In genomic region chr5:170149206-170149515, GRCh38 we compare ENCODE assay signal across 28 cellular contexts. TPM values are rescaled to one million over a fixed set of nuclear protein-coding genes. Genes with fewer than 3 reads are reported as not detected.
"Had no signal": no experiment of that assay in that cellular context is flagged by ENCODE, and none has a peak within 500 bp of the region (broad histone marks: within the 10 kb centered on the region; RNA-seq: fewer than 3 reads in every experiment).

No MANE protein-coding gene starts in this region.

- H3K36me3 Mint-ChIP-seq: activated naive CD4-positive, alpha-beta T cell treated with anti-CD3 and anti-CD28 coated beads, Interleukin-2, amount 50 U/mL, for 72 hours; brain had no signal

- H3K27ac Mint-ChIP-seq: activated CD4-positive, alpha-beta memory T cell treated with anti-CD3 and anti-CD28 coated beads, Interleukin-2, amount 10 ng/mL, durations not matched to agents 7 days and 5 days; activated CD4-positive, alpha-beta T cell treated with anti-CD3 and anti-CD28 coated beads for 36 hours; activated naive CD4-positive, alpha-beta T cell treated with anti-CD3 and anti-CD28 coated beads, Interleukin-2, amount 50 U/mL, for 72 hours; activated naive CD8-positive, alpha-beta T cell treated with anti-CD3 and anti-CD28 coated beads, Interleukin-2, amount 50 U/mL, for 24 hours had no signal

- H3K4me3 ChIP-seq: cardiac muscle cell, MG63, Peyer's patch, SJCRH30 had no signal

- H3K27me3 Mint-ChIP-seq: activated CD4-positive, alpha-beta T cell treated with anti-CD3 and anti-CD28 coated beads for 36 hours had no signal

- H3K36me3 ChIP-seq: cardiac muscle cell, MG63, Peyer's patch, SJCRH30, WERI-Rb-1 had no signal

- H3K4me3 Mint-ChIP-seq: activated CD4-positive, alpha-beta memory T cell treated with anti-CD3 and anti-CD28 coated beads, Interleukin-2, amount 10 ng/mL, durations not matched to agents 7 days and 5 days; activated CD4-positive, alpha-beta T cell treated with anti-CD3 and anti-CD28 coated beads for 36 hours; activated naive CD8-positive, alpha-beta T cell treated with anti-CD3 and anti-CD28 coated beads, Interleukin-2, amount 50 U/mL, for 24 hours; activated T-cell treated with anti-CD3 and anti-CD28 coated beads, Interleukin-2, amount 50 U/mL, for 4 hours; brain had no signal

- H3K4me1 Mint-ChIP-seq: activated CD4-positive, alpha-beta memory T cell treated with anti-CD3 and anti-CD28 coated beads, Interleukin-2, amount 10 ng/mL, durations not matched to agents 7 days and 5 days; activated CD4-positive, alpha-beta T cell treated with anti-CD3 and anti-CD28 coated beads for 36 hours; activated naive CD8-positive, alpha-beta T cell treated with anti-CD3 and anti-CD28 coated beads, Interleukin-2, amount 50 U/mL, for 24 hours had no signal

- H3K27me3 ChIP-seq: cardiac muscle cell, MG63, Peyer's patch, SJCRH30 had no signal

- H3K9me3 ChIP-seq: MG63, Peyer's patch, SJCRH30, SK-N-SH had no signal

- H3K9me3 Mint-ChIP-seq: activated CD4-positive, alpha-beta memory T cell treated with anti-CD3 and anti-CD28 coated beads, Interleukin-2, amount 10 ng/mL, durations not matched to agents 7 days and 5 days; activated naive CD4-positive, alpha-beta T cell treated with anti-CD3 and anti-CD28 coated beads, Interleukin-2, amount 50 U/mL, for 72 hours; activated naive CD8-positive, alpha-beta T cell treated with anti-CD3 and anti-CD28 coated beads, Interleukin-2, amount 50 U/mL, for 24 hours; activated T-cell treated with anti-CD3 and anti-CD28 coated beads, Interleukin-2, amount 50 U/mL, for 4 hours had no signal

- ATAC-seq: activated CD4-positive, alpha-beta T cell treated with anti-CD3 and anti-CD28 coated beads for 36 hours; activated naive CD4-positive, alpha-beta T cell treated with anti-CD3 and anti-CD28 coated beads, Interleukin-2, amount 50 U/mL, for 72 hours; activated naive CD8-positive, alpha-beta T cell treated with anti-CD3 and anti-CD28 coated beads, Interleukin-2, amount 50 U/mL, for 24 hours; activated T-cell treated with anti-CD3 and anti-CD28 coated beads, Interleukin-2, amount 50 U/mL, for 4 hours had no signal

- H3K4me1 ChIP-seq: Peyer's patch had no signal

- DNase-seq: activated CD4-positive, alpha-beta memory T cell treated with anti-CD3 and anti-CD28 coated beads, Interleukin-2, amount 10 ng/mL, durations not matched to agents 7 days and 5 days; activated CD4-positive, alpha-beta T cell treated with anti-CD3 and anti-CD28 coated beads for 36 hours; activated CD4-positive, alpha-beta T cell treated with anti-CD3 and anti-CD28 coated beads, Interleukin-2, amount 50 U/mL, for 1 hour; activated effector memory CD4-positive, alpha-beta T cell treated with anti-CD3 and anti-CD28 coated beads, Interleukin-2, amount 50 U/mL, for 16 hours; activated naive CD4-positive, alpha-beta T cell treated with Interleukin-2 at 50 U/mL for 16 hours; activated naive CD8-positive, alpha-beta T cell treated with anti-CD3 and anti-CD28 coated beads, Interleukin-2, amount 50 U/mL, for 24 hours; activated T-cell treated with anti-CD3 and anti-CD28 coated beads, Interleukin-2, amount 50 U/mL, for 4 hours; amniotic stem cell; MG63; MV-4-11; NCI-H1092 treated with DMSO at 0.1 percent for 48 hours; NCI-H1436; NCI-H1694 treated with DMSO at 0.1 percent for 48 hours; NCI-H2081; NCI-H510A treated with DMSO at 0.1 percent for 48 hours; NK-92 treated with Interleukin-12 subunit alpha and Interleukin-12 subunit beta, amount 100 ng/mL, for 24 hours; OCI-M1; Peyer's patch; Right ventricle myocardium superior; SJCRH30; SK-N-SH; T-helper 1 cell; WERI-Rb-1 had no signal

RNA-seq across cellular contexts. Expression of gene FOXI1, which starts 43.5 kb away (rescaled TPM):
- total RNA-seq: activated CD4-positive, alpha-beta memory T cell treated with anti-CD3 and anti-CD28 coated beads, Interleukin-2, amount 10 ng/mL, durations not matched to agents 7 days and 5 days; activated CD4-positive, alpha-beta T cell treated with anti-CD3 and anti-CD28 coated beads for 36 hours; activated naive CD4-positive, alpha-beta T cell treated with anti-CD3 and anti-CD28 coated beads, Interleukin-2, amount 50 U/mL, for 72 hours; activated T-cell treated with anti-CD3 and anti-CD28 coated beads, Interleukin-2, amount 50 U/mL, for 4 hours; astrocyte; cardiac muscle cell; Peyer's patch; Right ventricle myocardium superior; SJCRH30; T-helper 2 cell treated with Interferon-gamma antibody and Interleukin-4, amounts not matched to agents 100 ng/mL and 5 ng/mL, for 36 hours had no signal
